Comparison of ENCODE assay signal across 1 cellular context in genomic region chr2:11540148-11540995, GRCh38.
TF ChIP-seq lines count a peak whose summit lies in the region.

No MANE protein-coding gene starts in this region.

TF ChIP-seq in HepG2, 621 proteins besides CTCF, POLR2A, EP300 and RAD21 (continued from another document and continues in another):
- no peak; the same call in 1 of the 2 replicates for TF ChIP-seq SNAPC4 (CRISPR knock-in tag; IDR thresholded peaks at IDR 0.05)
- no peak for TF ChIP-seq HIVEP1 (CRISPR knock-in tag; IDR thresholded peaks at IDR 0.05)
- no peak for TF ChIP-seq ZNF121 (CRISPR knock-in tag; IDR thresholded peaks at IDR 0.05)
- no peak for TF ChIP-seq TIGD3 (CRISPR knock-in tag; IDR thresholded peaks at IDR 0.05; ENCODE audit: borderline replicate concordance)
- no peak; the same call in 1 of the 2 replicates for TF ChIP-seq HDAC2 (CRISPR knock-in tag; IDR thresholded peaks at IDR 0.05)
- no peak for TF ChIP-seq MXD3 (CRISPR knock-in tag; IDR thresholded peaks at IDR 0.05)
- TF ChIP-seq NFE2L2 (IDR thresholded peaks at IDR 0.05; ENCODE audit: low read length), result no peak
- no peak for TF ChIP-seq REXO4 (CRISPR knock-in tag; IDR thresholded peaks at IDR 0.05; ENCODE audit: borderline replicate concordance)
- TF ChIP-seq TEAD2 (CRISPR knock-in tag; IDR thresholded peaks at IDR 0.05), result no peak
- TF ChIP-seq ZNF24 (IDR thresholded peaks at IDR 0.05), result no peak
- TF ChIP-seq ZBTB7A (CRISPR knock-in tag; IDR thresholded peaks at IDR 0.05), result no peak; the same call in 1 of the 2 replicates
- TF ChIP-seq DRAP1 (CRISPR knock-in tag; IDR thresholded peaks at IDR 0.05), result peak; percentile 22; the same call in 1 of the 2 replicates
- TF ChIP-seq ZNF747 (CRISPR knock-in tag; IDR thresholded peaks at IDR 0.05; ENCODE audit: borderline replicate concordance), result no peak
- no peak for TF ChIP-seq ATRX (CRISPR knock-in tag; IDR thresholded peaks at IDR 0.05; ENCODE audit: borderline replicate concordance)
- peak; percentile 25; the same call in 1 of the 2 replicates for TF ChIP-seq ZNF430 (CRISPR knock-in tag; IDR thresholded peaks at IDR 0.05)
- TF ChIP-seq ZNF773 (CRISPR knock-in tag; IDR thresholded peaks at IDR 0.05; ENCODE audit: borderline replicate concordance), result no peak
- no peak for TF ChIP-seq KDM1A (CRISPR knock-in tag; IDR thresholded peaks at IDR 0.05)
- TF ChIP-seq AFF4 (CRISPR knock-in tag; IDR thresholded peaks at IDR 0.05), result 0 out of 2 replicates have a peak, but pooled peaks have one; percentile 30
- no peak for TF ChIP-seq NR2F2 (IDR thresholded peaks at IDR 0.05; ENCODE audit: borderline replicate concordance, low read depth)
- no peak for TF ChIP-seq ZNF788 (CRISPR knock-in tag; IDR thresholded peaks at IDR 0.05; ENCODE audit: borderline replicate concordance)
- no peak for TF ChIP-seq JUNB (CRISPR knock-in tag; IDR thresholded peaks at IDR 0.05; ENCODE audit: borderline replicate concordance)
- TF ChIP-seq MED8 (CRISPR knock-in tag; IDR thresholded peaks at IDR 0.05; ENCODE audit: insufficient replicate concordance), result no peak
- 0 out of 2 replicates have a peak, but pooled peaks have one; percentile 13 for TF ChIP-seq ETV6 (CRISPR knock-in tag; conservative IDR thresholded peaks at IDR 0.05)
- no peak for TF ChIP-seq HNRNPUL1 (IDR thresholded peaks at IDR 0.05; ENCODE audit: low read depth, low read length)
- no peak for TF ChIP-seq KDM6A (CRISPR knock-in tag; IDR thresholded peaks at IDR 0.05; ENCODE audit: low read depth)
- 0 out of 2 replicates have a peak, but pooled peaks have one; percentile 1 for TF ChIP-seq SNAPC2 (CRISPR knock-in tag; IDR thresholded peaks at IDR 0.05)
- TF ChIP-seq ZNF136 (CRISPR knock-in tag; IDR thresholded peaks at IDR 0.05; ENCODE audit: low read depth), result no peak
- no peak for TF ChIP-seq ZBTB44 (CRISPR knock-in tag; IDR thresholded peaks at IDR 0.05)
- no peak for TF ChIP-seq ZNF280D (CRISPR knock-in tag; IDR thresholded peaks at IDR 0.05)
- TF ChIP-seq ZNF879 (CRISPR knock-in tag; IDR thresholded peaks at IDR 0.05), result no peak
- no peak for TF ChIP-seq MLLT10 (CRISPR knock-in tag; IDR thresholded peaks at IDR 0.05)
- no peak for TF ChIP-seq ZZZ3 (CRISPR knock-in tag; IDR thresholded peaks at IDR 0.05; ENCODE audit: borderline replicate concordance)
- TF ChIP-seq ZNF737 (CRISPR knock-in tag; IDR thresholded peaks at IDR 0.05; ENCODE audit: borderline replicate concordance), result no peak
- peak; percentile 57; the same call in 1 of the 2 replicates for TF ChIP-seq KDM5A (IDR thresholded peaks at IDR 0.05; ENCODE audit: borderline replicate concordance, low read length)
- no peak for TF ChIP-seq ATF3 (CRISPR knock-in tag; IDR thresholded peaks at IDR 0.05)
- no peak for TF ChIP-seq ZFP41 (CRISPR knock-in tag; IDR thresholded peaks at IDR 0.05; ENCODE audit: borderline replicate concordance)
- TF ChIP-seq USF2 (IDR thresholded peaks at IDR 0.05; ENCODE audit: low read depth, low read length), result no peak
- TF ChIP-seq USF2 (CRISPR knock-in tag; IDR thresholded peaks at IDR 0.05; ENCODE audit: borderline replicate concordance), result no peak
- no peak for TF ChIP-seq ZNF841 (CRISPR knock-in tag; IDR thresholded peaks at IDR 0.05; ENCODE audit: borderline replicate concordance)
- TF ChIP-seq ZBTB25 (CRISPR knock-in tag; IDR thresholded peaks at IDR 0.05), result no peak; the same call in 1 of the 2 replicates
